ENCODE assay signal across 2 cellular contexts in the genomic region with DNA sequence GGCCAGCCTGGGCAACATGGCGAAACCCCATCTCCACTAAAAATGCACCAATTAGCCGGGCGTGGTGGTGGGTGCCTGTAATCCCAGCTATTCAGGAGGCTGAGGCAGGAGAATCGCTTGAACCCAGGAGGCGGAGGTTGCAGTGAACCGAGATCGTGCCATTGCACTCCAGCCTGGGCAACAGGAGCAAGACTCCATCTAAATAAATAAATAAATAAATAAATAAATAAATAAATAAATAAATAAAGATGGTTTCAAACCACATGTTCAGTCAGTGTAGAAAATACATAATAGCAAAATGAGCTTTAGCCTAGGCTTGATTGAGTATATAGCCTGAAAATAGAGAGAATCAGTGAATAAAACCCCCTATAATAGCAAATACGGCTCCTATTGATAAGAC. TPM values are rescaled to one million over a fixed set of nuclear protein-coding genes. Genes with fewer than 3 reads are reported as not detected.
A peak's percentile ranks its signal among the peaks of the same experiment; 100 is the strongest.
DNase-seq lines count a peak whose midpoint lies in the region; ATAC-seq, FAIRE-seq and TF ChIP-seq lines count a peak whose summit lies in the region.
"Not testable (repeated sequence)": the region's sequence is repeated elsewhere in the genome, so short reads cannot be mapped to it uniquely, and the experiment has no call there.

No MANE protein-coding gene starts in this region.

- not testable (repeated sequence) for DNase-seq in A549 (ENCODE audit: low read depth in 1 of 2, low spot score in 1 of 2)

- FAIRE-seq in A549 (lab: Jason Lieb, UNC) = not testable (repeated sequence)

- TF ChIP-seq RAD21 in A549 (conservative IDR thresholded peaks at IDR 0.05 in 1 of 2, IDR thresholded peaks at IDR 0.05 in 1 of 2) = not testable (repeated sequence)

- not testable (repeated sequence) for TF ChIP-seq EP300 in A549 (IDR thresholded peaks at IDR 0.05)

- not testable (repeated sequence) for H3K27ac ChIP-seq in A549; HEK293 (ENCODE audit: extremely low read depth, low read depth, low read length)

- 68% methylated on average over 6 of the region's 8 CpGs for WGBS in A549 (ENCODE audit: missing lambda C conversion rate)

- not testable (repeated sequence) for TF ChIP-seq POLR2A in A549 (IDR thresholded peaks at IDR 0.05; ENCODE audit: low read length)

- POLR2A ChIA-PET in A549 (lab: Yijun Ruan, JAX); HEK293 (lab: Yijun Ruan, JAX): not testable (repeated sequence)

- H3K36me3 ChIP-seq in HEK293 (ENCODE audit: control insufficient read depth in 2 of 2, insufficient read depth in 1 of 2, low read length in 2 of 2) = not testable (repeated sequence)

- not testable (repeated sequence) for H3K4me2 ChIP-seq in A549

- H3K4me1 ChIP-seq in A549; HEK293 (ENCODE audit: control insufficient read depth, insufficient read depth, low read length): not testable (repeated sequence)

- not testable (repeated sequence) for H3K9me3 ChIP-seq in A549; HEK293 (ENCODE audit: control insufficient read depth, insufficient read depth, low read depth, low read length)

- H3K4me3 ChIP-seq in A549; HEK293 (ENCODE audit: low read depth, low read length): not testable (repeated sequence)

- CTCF ChIA-PET in A549 (lab: Yijun Ruan, JAX) = interaction anchor here (1.0 to 5.2 kb wide), 14 partner anchors 8 to 515 kb away, joined by 3 to 23 read pairs (median 5); a partner anchor contains a TSS
- CTCF ChIA-PET in HEK293 (lab: Yijun Ruan, JAX) = interaction anchor here (0.6 to 5.7 kb wide), 17 partner anchors 8 to 527 kb away, joined by 3 to 45 read pairs (median 5); no protein-coding TSS in a partner anchor

- not testable (repeated sequence) for TF ChIP-seq CTCF in A549 (IDR thresholded peaks at IDR 0.05); HEK293 (tag by site-specific recombination; IDR thresholded peaks at IDR 0.05)

- not testable (repeated sequence) for ATAC-seq in A549

TF ChIP-seq in A549, 52 proteins besides CTCF, POLR2A, EP300 and RAD21:
- peak; percentile 90 for TF ChIP-seq ZC3H11A (IDR thresholded peaks at IDR 0.05)

TF ChIP-seq in HEK293, 187 proteins besides CTCF, POLR2A, EP300 and RAD21 (continues in another document):
- TF ChIP-seq ZNF514 (tag by site-specific recombination; IDR thresholded peaks at IDR 0.05) = 0 out of 2 replicates have a peak, but pooled peaks have one; percentile 47
- TF ChIP-seq ZNF394 (tag by site-specific recombination; IDR thresholded peaks at IDR 0.05; ENCODE audit: borderline replicate concordance) = peak; percentile 90; the same call in 1 of the 2 replicates
- TF ChIP-seq ZNF341 (tag by site-specific recombination; IDR thresholded peaks at IDR 0.05; ENCODE audit: low read depth) = 0 out of 2 replicates have a peak, but pooled peaks have one; percentile 27
- peak; percentile 71; the same call in 1 of the 2 replicates for TF ChIP-seq ZNF138 (tag by site-specific recombination; IDR thresholded peaks at IDR 0.05; ENCODE audit: borderline replicate concordance)
- TF ChIP-seq, protein P1, sequence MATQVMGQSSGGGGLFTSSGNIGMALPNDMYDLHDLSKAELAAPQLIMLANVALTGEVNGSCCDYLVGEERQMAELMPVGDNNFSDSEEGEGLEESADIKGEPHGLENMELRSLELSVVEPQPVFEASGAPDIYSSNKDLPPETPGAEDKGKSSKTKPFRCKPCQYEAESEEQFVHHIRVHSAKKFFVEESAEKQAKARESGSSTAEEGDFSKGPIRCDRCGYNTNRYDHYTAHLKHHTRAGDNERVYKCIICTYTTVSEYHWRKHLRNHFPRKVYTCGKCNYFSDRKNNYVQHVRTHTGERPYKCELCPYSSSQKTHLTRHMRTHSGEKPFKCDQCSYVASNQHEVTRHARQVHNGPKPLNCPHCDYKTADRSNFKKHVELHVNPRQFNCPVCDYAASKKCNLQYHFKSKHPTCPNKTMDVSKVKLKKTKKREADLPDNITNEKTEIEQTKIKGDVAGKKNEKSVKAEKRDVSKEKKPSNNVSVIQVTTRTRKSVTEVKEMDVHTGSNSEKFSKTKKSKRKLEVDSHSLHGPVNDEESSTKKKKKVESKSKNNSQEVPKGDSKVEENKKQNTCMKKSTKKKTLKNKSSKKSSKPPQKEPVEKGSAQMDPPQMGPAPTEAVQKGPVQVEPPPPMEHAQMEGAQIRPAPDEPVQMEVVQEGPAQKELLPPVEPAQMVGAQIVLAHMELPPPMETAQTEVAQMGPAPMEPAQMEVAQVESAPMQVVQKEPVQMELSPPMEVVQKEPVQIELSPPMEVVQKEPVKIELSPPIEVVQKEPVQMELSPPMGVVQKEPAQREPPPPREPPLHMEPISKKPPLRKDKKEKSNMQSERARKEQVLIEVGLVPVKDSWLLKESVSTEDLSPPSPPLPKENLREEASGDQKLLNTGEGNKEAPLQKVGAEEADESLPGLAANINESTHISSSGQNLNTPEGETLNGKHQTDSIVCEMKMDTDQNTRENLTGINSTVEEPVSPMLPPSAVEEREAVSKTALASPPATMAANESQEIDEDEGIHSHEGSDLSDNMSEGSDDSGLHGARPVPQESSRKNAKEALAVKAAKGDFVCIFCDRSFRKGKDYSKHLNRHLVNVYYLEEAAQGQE (tag by site-specific recombination; IDR thresholded peaks at IDR 0.05) = peak; percentile 77
- TF ChIP-seq GLI2 (tag by site-specific recombination; IDR thresholded peaks at IDR 0.05; ENCODE audit: borderline replicate concordance, low read depth) = peak; percentile 10; the same call in 1 of the 2 replicates
- peak; percentile 70 for TF ChIP-seq ZNF529 (tag by site-specific recombination; IDR thresholded peaks at IDR 0.05; ENCODE audit: insufficient replicate concordance)
- TF ChIP-seq ZNF121 (tag by site-specific recombination; IDR thresholded peaks at IDR 0.05) = 0 out of 2 replicates have a peak, but pooled peaks have one; percentile 51
- peak; percentile 94 for TF ChIP-seq ZNF19 (tag by site-specific recombination; IDR thresholded peaks at IDR 0.05; ENCODE audit: low read depth)
- peak; percentile 82; the same call in 1 of the 2 replicates for TF ChIP-seq ZNF140 (tag by site-specific recombination; IDR thresholded peaks at IDR 0.05)
- TF ChIP-seq ZNF266 (tag by site-specific recombination; IDR thresholded peaks at IDR 0.05; ENCODE audit: low read depth) = peak; percentile 87
- TF ChIP-seq ZNF623 (tag by site-specific recombination; IDR thresholded peaks at IDR 0.05) = peak; percentile 72
- TF ChIP-seq KLF7 (tag by site-specific recombination; IDR thresholded peaks at IDR 0.05; ENCODE audit: borderline replicate concordance) = peak; percentile 48; the same call in 1 of the 2 replicates
- peak; percentile 78 for TF ChIP-seq ZXDB (tag by site-specific recombination; IDR thresholded peaks at IDR 0.05)
- 0 out of 2 replicates have a peak, but pooled peaks have one; percentile 60 for TF ChIP-seq ZNF404 (tag by site-specific recombination; IDR thresholded peaks at IDR 0.05)
- peak; percentile 74 for TF ChIP-seq ZBTB8A (tag by site-specific recombination; IDR thresholded peaks at IDR 0.05)
- TF ChIP-seq, protein P2, sequence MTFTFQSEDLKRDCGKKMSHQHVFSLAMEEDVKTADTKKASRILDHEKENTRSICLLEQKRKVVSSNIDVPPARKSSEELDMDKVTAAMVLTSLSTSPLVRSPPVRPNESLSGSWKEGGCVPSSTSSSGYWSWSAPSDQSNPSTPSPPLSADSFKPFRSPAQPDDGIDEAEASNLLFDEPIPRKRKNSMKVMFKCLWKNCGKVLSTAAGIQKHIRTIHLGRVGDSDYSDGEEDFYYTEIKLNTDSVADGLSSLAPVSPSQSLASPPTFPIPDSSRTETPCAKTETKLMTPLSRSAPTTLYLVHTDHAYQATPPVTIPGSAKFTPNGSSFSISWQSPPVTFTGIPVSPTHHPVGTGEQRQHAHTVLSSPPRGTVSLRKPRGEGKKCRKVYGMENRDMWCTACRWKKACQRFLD (tag by site-specific recombination; IDR thresholded peaks at IDR 0.05) = 0 out of 2 replicates have a peak, but pooled peaks have one; percentile 43
- TF ChIP-seq ZNF560 (tag by site-specific recombination; IDR thresholded peaks at IDR 0.05; ENCODE audit: borderline replicate concordance) = peak; percentile 88
- 0 out of 2 replicates have a peak, but pooled peaks have one; percentile 42 for TF ChIP-seq ZNF791 (tag by site-specific recombination; IDR thresholded peaks at IDR 0.05)
- TF ChIP-seq, protein P3, sequence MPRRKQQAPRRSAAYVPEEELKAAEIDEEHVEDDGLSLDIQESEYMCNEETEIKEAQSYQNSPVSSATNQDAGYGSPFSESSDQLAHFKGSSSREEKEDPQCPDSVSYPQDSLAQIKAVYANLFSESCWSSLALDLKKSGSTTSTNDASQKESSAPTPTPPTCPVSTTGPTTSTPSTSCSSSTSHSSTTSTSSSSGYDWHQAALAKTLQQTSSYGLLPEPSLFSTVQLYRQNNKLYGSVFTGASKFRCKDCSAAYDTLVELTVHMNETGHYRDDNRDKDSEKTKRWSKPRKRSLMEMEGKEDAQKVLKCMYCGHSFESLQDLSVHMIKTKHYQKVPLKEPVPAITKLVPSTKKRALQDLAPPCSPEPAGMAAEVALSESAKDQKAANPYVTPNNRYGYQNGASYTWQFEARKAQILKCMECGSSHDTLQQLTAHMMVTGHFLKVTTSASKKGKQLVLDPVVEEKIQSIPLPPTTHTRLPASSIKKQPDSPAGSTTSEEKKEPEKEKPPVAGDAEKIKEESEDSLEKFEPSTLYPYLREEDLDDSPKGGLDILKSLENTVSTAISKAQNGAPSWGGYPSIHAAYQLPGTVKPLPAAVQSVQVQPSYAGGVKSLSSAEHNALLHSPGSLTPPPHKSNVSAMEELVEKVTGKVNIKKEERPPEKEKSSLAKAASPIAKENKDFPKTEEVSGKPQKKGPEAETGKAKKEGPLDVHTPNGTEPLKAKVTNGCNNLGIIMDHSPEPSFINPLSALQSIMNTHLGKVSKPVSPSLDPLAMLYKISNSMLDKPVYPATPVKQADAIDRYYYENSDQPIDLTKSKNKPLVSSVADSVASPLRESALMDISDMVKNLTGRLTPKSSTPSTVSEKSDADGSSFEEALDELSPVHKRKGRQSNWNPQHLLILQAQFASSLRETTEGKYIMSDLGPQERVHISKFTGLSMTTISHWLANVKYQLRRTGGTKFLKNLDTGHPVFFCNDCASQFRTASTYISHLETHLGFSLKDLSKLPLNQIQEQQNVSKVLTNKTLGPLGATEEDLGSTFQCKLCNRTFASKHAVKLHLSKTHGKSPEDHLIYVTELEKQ (tag by site-specific recombination; IDR thresholded peaks at IDR 0.05; ENCODE audit: borderline replicate concordance) = peak; percentile 18; the same call in 1 of the 2 replicates

RNA-seq across cellular contexts. Expression of a gene that starts 27.4 kb away (rescaled TPM):
- polyA plus RNA-seq in A549 (2011; rRNA removed) (29.1 and 33.1 TPM in 2 replicates), A549 (2017; fragmentation: RNase III; extraction: RNeasy Plus Mini Kit Qiagen cat#74134 plus additional on column Dnase treatment) (16.3 to 17.6 TPM (median 16.9 TPM) in 3 replicates)
- 6.5 and 8.1 TPM in 2 replicates for polyA plus RNA-seq in A549 (2012; cell fraction: cytosol; rRNA removed)
- polyA plus RNA-seq in A549 (2012; cell fraction: nucleus; rRNA removed) = 8.7 and 10.4 TPM in 2 replicates
- 39.7 and 40.8 TPM in 2 replicates for polyA minus RNA-seq in A549 (2011; rRNA and poly(A)+ RNA removed)
